In the genomic region with DNA sequence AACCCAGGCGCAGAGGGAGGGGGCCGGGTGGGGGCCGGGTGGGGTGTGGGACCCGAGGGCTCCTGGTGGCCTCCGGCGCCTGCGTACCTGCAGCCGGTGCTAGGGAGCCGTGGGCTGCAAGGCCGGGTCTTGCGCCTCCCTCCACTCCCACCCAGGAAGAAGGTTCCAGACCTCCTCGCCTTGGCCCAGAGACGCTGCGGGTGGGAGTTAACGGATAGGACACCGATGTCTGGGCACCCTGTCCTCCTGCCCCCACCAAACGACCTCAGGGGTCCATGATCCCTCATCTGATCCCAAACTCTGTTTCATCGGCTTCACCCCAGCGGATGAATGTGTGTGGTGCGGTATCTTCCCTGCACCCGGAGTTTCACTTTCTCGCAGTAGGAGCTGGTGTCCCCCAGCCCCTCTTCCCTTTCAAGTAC, we compare ENCODE assay signal across 8 cellular contexts. TPM values are rescaled to one million over a fixed set of nuclear protein-coding genes. Genes with fewer than 3 reads are reported as not detected.
A peak's percentile ranks its signal among the peaks of the same experiment; 100 is the strongest.
DNase-seq lines count a peak whose midpoint lies in the region; ATAC-seq lines count a peak whose summit lies in the region.

No MANE protein-coding gene starts in this region.

- H3K4me1 Mint-ChIP-seq in naive thymus-derived CD8-positive, alpha-beta T cell: peaks cover 22 to 61% (median 48%) of the 10 kb centered on the region in 4 donors

- H3K9me3 ChIP-seq in MG63: no peaks in the 10 kb centered on the region
- no peaks in the 10 kb centered on the region for H3K9me3 ChIP-seq in ectodermal cell (ENCODE audit: control insufficient read depth, low read length)

- ATAC-seq in naive thymus-derived CD8-positive, alpha-beta T cell: no peak
- ATAC-seq in GM18861 (IDR thresholded peaks at IDR 0.05; ENCODE audit: unreplicated experiment): no peak

- H3K27ac Mint-ChIP-seq in naive thymus-derived CD8-positive, alpha-beta T cell: no peak overlapping the region

- peak; percentile 56 for DNase-seq in GM03348 (ENCODE audit: low spot score)
- peak; percentile 3 for DNase-seq in MG63
- peak in 1 of 10 donors; percentile 22 for DNase-seq in naive thymus-derived CD8-positive, alpha-beta T cell
- DNase-seq in iPS-NIHi7 (ENCODE audit: extremely low spot score): no peak
- DNase-seq in DMS153 (lab: John Stamatoyannopoulos, UW): no peak
- DNase-seq in 8988T: no peak

- H3K27me3 Mint-ChIP-seq in naive thymus-derived CD8-positive, alpha-beta T cell: peaks cover 50 to 93% (median 72%) of the 10 kb centered on the region in 5 donors

- H3K4me3 ChIP-seq in MG63 (peak overlapping the region; percentile 66), ectodermal cell (ENCODE audit: insufficient read depth, low read depth, low read length) (peak overlapping the region; percentile 77)

- H3K36me3 ChIP-seq in MG63 (no peaks in the 10 kb centered on the region), ectodermal cell (ENCODE audit: control insufficient read depth, insufficient read depth, low read length) (no peaks in the 10 kb centered on the region)

- WGBS in ectodermal cell, 2 experiments: 1 to 2% methylated on average over 22 of the region's 22 CpGs

- H3K4me1 ChIP-seq in ectodermal cell (ENCODE audit: control insufficient read depth, insufficient read depth, low read length): peaks cover 52% of the 10 kb centered on the region

- H3K36me3 Mint-ChIP-seq in naive thymus-derived CD8-positive, alpha-beta T cell: peaks cover 0 to 13% (median 8%) of the 10 kb centered on the region in 3 donors

- H3K27ac ChIP-seq in ectodermal cell (ENCODE audit: insufficient read depth, low read depth, low read length, poor library complexity, severe bottlenecking): no peak overlapping the region

- POLR2A ChIA-PET in naive thymus-derived CD8-positive, alpha-beta T cell (lab: Charles Lee): no interaction called here

- H3K4me3 Mint-ChIP-seq in naive thymus-derived CD8-positive, alpha-beta T cell: peak overlapping the region; percentile 75 to 96 (median 86)

- H3K27me3 ChIP-seq in MG63 (no peaks in the 10 kb centered on the region), ectodermal cell (ENCODE audit: control insufficient read depth, insufficient read depth, low read length, poor library complexity, severe bottlenecking) (peaks cover 95% of the 10 kb centered on the region)

- peaks cover 0 to 26% (median 0%) of the 10 kb centered on the region in 9 donors for H3K9me3 Mint-ChIP-seq in naive thymus-derived CD8-positive, alpha-beta T cell

RNA-seq across cellular contexts. Expression of gene MSX1, which starts 0.9 kb away (rescaled TPM):
- 7.8 and 12.0 TPM in 2 replicates for total RNA-seq in MG63 (2014; rRNA removed; shearing (Covaris generic); ENCODE audit: low replicate concordance)
- 68.8 TPM for polyA plus RNA-seq in ectodermal cell (2013, experiment 1 of 4)
- 67.1 TPM for polyA plus RNA-seq in ectodermal cell (2013, experiment 2 of 4)
- 82.3 TPM for polyA plus RNA-seq in ectodermal cell (2013, experiment 3 of 4)
- polyA plus RNA-seq in ectodermal cell (2013, experiment 4 of 4): 99.1 TPM
- total RNA-seq in naive thymus-derived CD8-positive, alpha-beta T cell: not detected
- not detected for polyA plus RNA-seq in naive thymus-derived CD8-positive, alpha-beta T cell

Comparison
In these comparisons a context has a peak if more than half of its experiments do, and no peak if none do; other contexts are left out.
1. DNase-seq: peak in GM03348 (single experiment) and MG63 (single experiment); none in iPS-NIHi7 (single experiment), DMS153 (single experiment) and 8988T (single experiment).